13 cellular contexts compared by ENCODE assay signal in genomic region chr1:222898191-222898527, GRCh38.
A peak's percentile ranks its signal among the peaks of the same experiment; 100 is the strongest.
DNase-seq lines count a peak whose midpoint lies in the region; ATAC-seq and TF ChIP-seq lines count a peak whose summit lies in the region.
"Had no signal": no experiment of that assay in that cellular context is flagged by ENCODE, and none has a peak within 500 bp of the region (broad histone marks: within the 10 kb centered on the region; RNA-seq: fewer than 3 reads in every experiment).

No MANE protein-coding gene starts in this region.

- H2AFZ ChIP-seq in Loucy (ENCODE audit: low read length) = peak overlapping the region; percentile 37

- H3K79me2 ChIP-seq in Loucy (ENCODE audit: insufficient read depth, low read length) = no peaks in the 10 kb centered on the region

- no peaks in the 10 kb centered on the region for H3F3A ChIP-seq in Loucy (ENCODE audit: low read depth)

- no peak overlapping the region for H3K27ac ChIP-seq in CD4-positive, CD25-positive, alpha-beta regulatory T cell (ENCODE audit: insufficient read depth, low read length, poor library complexity, severe bottlenecking)

- no peaks in the 10 kb centered on the region for H3K9me2 ChIP-seq in Loucy (replicated peaks; ENCODE audit: low read depth, low read length)

- no peak for ATAC-seq in CD4-positive, CD25-positive, alpha-beta regulatory T cell (ENCODE audit: low read depth in 2 of 2)
- peak in 1 of 2 donors; percentile 38 for ATAC-seq in naive thymus-derived CD8-positive, alpha-beta T cell
- no peak for ATAC-seq in GM19455 (IDR thresholded peaks at IDR 0.05; ENCODE audit: unreplicated experiment)
- no peak for ATAC-seq in HG03097 (IDR thresholded peaks at IDR 0.05; ENCODE audit: low FRiP score, unreplicated experiment)

- H3K9ac ChIP-seq in Loucy (ENCODE audit: low read depth, low read length, poor library complexity, severe bottlenecking) = peak overlapping the region; percentile 72

- H3K9me3 Mint-ChIP-seq in CD4-positive, CD25-positive, alpha-beta regulatory T cell = peaks cover 0 to 2% (median 0%) of the 10 kb centered on the region in 7 donors
- H3K9me3 Mint-ChIP-seq in naive thymus-derived CD8-positive, alpha-beta T cell = peaks cover 0 to 9% (median 0%) of the 10 kb centered on the region in 9 donors

- H3K4me1 ChIP-seq in CD4-positive, CD25-positive, alpha-beta regulatory T cell (ENCODE audit: control insufficient read depth, insufficient read depth, low read length, poor library complexity, severe bottlenecking) = no peaks in the 10 kb centered on the region
- H3K4me1 ChIP-seq in Loucy (ENCODE audit: insufficient read depth, low read length, poor library complexity, severe bottlenecking) = peaks cover 17% of the 10 kb centered on the region
- H3K4me1 ChIP-seq: Caco-2 had no signal

- H3K36me3 ChIP-seq in CD4-positive, CD25-positive, alpha-beta regulatory T cell (ENCODE audit: control insufficient read depth, insufficient read depth, low read length) = no peaks in the 10 kb centered on the region
- no peaks in the 10 kb centered on the region for H3K36me3 ChIP-seq in Loucy (ENCODE audit: insufficient read depth, low read length)

- H3K4me3 Mint-ChIP-seq in CD4-positive, CD25-positive, alpha-beta regulatory T cell = peak overlapping the region; percentile 2 to 79 (median 40)
- H3K4me3 Mint-ChIP-seq in naive thymus-derived CD8-positive, alpha-beta T cell = peak overlapping the region; percentile 60 to 82 (median 78)

- H3K4me3 ChIP-seq in CD4-positive, CD25-positive, alpha-beta regulatory T cell (ENCODE audit: low read depth, low read length) = peak overlapping the region; percentile 54
- H3K4me3 ChIP-seq in Loucy (ENCODE audit: low read length, poor library complexity, severe bottlenecking) = peak overlapping the region; percentile 76
- H3K4me3 ChIP-seq in choroid plexus epithelial cell (ENCODE audit: low read depth, low read length) = peak overlapping the region; percentile 45

- no peaks in the 10 kb centered on the region for H4K20me1 ChIP-seq in Loucy (ENCODE audit: insufficient read depth, low read length, poor library complexity, severe bottlenecking)

- no peak for DNase-seq in CD4-positive, CD25-positive, alpha-beta regulatory T cell
- DNase-seq in choroid plexus epithelial cell (ENCODE audit: low read depth) = peak; percentile 56
- DNase-seq in naive thymus-derived CD8-positive, alpha-beta T cell = peak in 2 of 10 donors; percentile 4 to 21
- DNase-seq in DMS153 treated with DMSO at 0.1 percent for 48 hours (lab: John Stamatoyannopoulos, UW; ENCODE audit: unreplicated experiment) = no peak
- DNase-seq in GM19238 (ENCODE audit: insufficient read length, low spot score) = no peak
- DNase-seq: activated CD4-positive, alpha-beta T cell treated with anti-CD3 and anti-CD28 coated beads, Interleukin-2, amount 50 U/mL, for 48 hours; Caco-2; NCI-H2171 treated with DMSO at 0.1 percent for 48 hours; RPMI8226; substantia nigra had no signal

- no peaks in the 10 kb centered on the region for H3K27me3 ChIP-seq in CD4-positive, CD25-positive, alpha-beta regulatory T cell (ENCODE audit: control insufficient read depth, insufficient read depth, low read length)
- no peaks in the 10 kb centered on the region for H3K27me3 ChIP-seq in Loucy (ENCODE audit: insufficient read depth, low read length, poor library complexity, severe bottlenecking)

- TF ChIP-seq CTCF in Loucy (conservative IDR thresholded peaks at IDR 0.05; ENCODE audit: low read length) (no peak), choroid plexus epithelial cell (conservative IDR thresholded peaks at IDR 0.05; ENCODE audit: low read depth, low read length) (no peak)

- peaks cover 8 to 21% (median 14%) of the 10 kb centered on the region in 4 donors for H3K4me1 Mint-ChIP-seq in CD4-positive, CD25-positive, alpha-beta regulatory T cell
- peaks cover 8 to 19% (median 16%) of the 10 kb centered on the region in 4 donors for H3K4me1 Mint-ChIP-seq in naive thymus-derived CD8-positive, alpha-beta T cell

- POLR2A ChIA-PET in naive thymus-derived CD8-positive, alpha-beta T cell (lab: Charles Lee) = no interaction called here

- no peaks in the 10 kb centered on the region for H3K27me3 Mint-ChIP-seq in CD4-positive, CD25-positive, alpha-beta regulatory T cell
- no peaks in the 10 kb centered on the region for H3K27me3 Mint-ChIP-seq in naive thymus-derived CD8-positive, alpha-beta T cell

- no peaks in the 10 kb centered on the region for H3K9me3 ChIP-seq in CD4-positive, CD25-positive, alpha-beta regulatory T cell (ENCODE audit: control insufficient read depth in 2 of 2, low read length in 2 of 2)
- no peaks in the 10 kb centered on the region for H3K9me3 ChIP-seq in Loucy (ENCODE audit: insufficient read depth, low read depth, low read length)
- H3K9me3 ChIP-seq: Caco-2 had no signal

- H3K4me2 ChIP-seq in Loucy (ENCODE audit: low read depth, low read length, poor library complexity, severe bottlenecking) = peak overlapping the region; percentile 74

- H3K36me3 Mint-ChIP-seq in CD4-positive, CD25-positive, alpha-beta regulatory T cell = peaks cover 3% of the 10 kb centered on the region
- H3K36me3 Mint-ChIP-seq in naive thymus-derived CD8-positive, alpha-beta T cell = peaks cover 0 to 17% (median 8%) of the 10 kb centered on the region in 3 donors

- peak overlapping the region; percentile 40 to 88 (median 48) for H3K27ac Mint-ChIP-seq in CD4-positive, CD25-positive, alpha-beta regulatory T cell
- peak overlapping the region in 8 of 10 donors; percentile 16 to 92 (median 86) for H3K27ac Mint-ChIP-seq in naive thymus-derived CD8-positive, alpha-beta T cell
